Comparison of ENCODE assay signal across 8 cellular contexts in genomic region chr18:35376742-35377695, GRCh38. TPM values are rescaled to one million over a fixed set of nuclear protein-coding genes. Genes with fewer than 3 reads are reported as not detected.
DNase-seq lines count a peak whose midpoint lies in the region; ATAC-seq and TF ChIP-seq lines count a peak whose summit lies in the region.

Gene ZNF396, minus strand, starts transcription at chr18:35377337. Its CDS starts 3,045 bp downstream, at chr18:35374292.

- H2AK5ac ChIP-seq in neuronal stem cell (ENCODE audit: low read depth, low read length), result peak within 1 kb of the TSS; percentile 6

- H3K9me3 Mint-ChIP-seq in IgD-negative memory B cell, result peaks cover 0 to 2% (median 0%) of the 10 kb centered on the region in 3 donors

- peak within 1 kb of the TSS in 2 of 4 donors; percentile 56 to 77 for H3K27ac ChIP-seq in gastroesophageal sphincter
- H3K27ac ChIP-seq in neuronal stem cell (replicated peaks; ENCODE audit: low read length), result no peak within 1 kb of the TSS
- no peak within 1 kb of the TSS for H3K27ac ChIP-seq in subcutaneous abdominal adipose tissue (ENCODE audit: low read depth, low read length)

- H3K27me3 ChIP-seq in gastroesophageal sphincter, result no peaks in the 10 kb centered on the region
- H3K27me3 ChIP-seq in neuronal stem cell (ENCODE audit: control insufficient read depth in 3 of 3, insufficient read depth in 3 of 3, low read depth in 1 of 3, low read length in 3 of 3), result peaks cover 0 to 28% (median 6%) of the 10 kb centered on the region in 3 experiments
- no peaks in the 10 kb centered on the region for H3K27me3 ChIP-seq in subcutaneous abdominal adipose tissue (ENCODE audit: control insufficient read depth in 5 of 5, insufficient read depth in 4 of 5, low read length in 5 of 5)

- no peak within 1 kb of the TSS for H3K4ac ChIP-seq in neuronal stem cell (ENCODE audit: low read length)

- peak within 1 kb of the TSS; percentile 88 to 96 (median 94) for H3K4me3 Mint-ChIP-seq in IgD-negative memory B cell

- peaks cover 2% of the 10 kb centered on the region for H3K27me3 Mint-ChIP-seq in IgD-negative memory B cell

- H3K9me3 ChIP-seq in gastroesophageal sphincter (peaks cover 0 to under 1% (median 0%) of the 10 kb centered on the region in 3 donors), neuronal stem cell (replicated peaks in 1 of 2; ENCODE audit: control insufficient read depth in 2 of 2, insufficient read depth in 1 of 2, low read depth in 1 of 2, low read length in 2 of 2) (no peaks in the 10 kb centered on the region), subcutaneous abdominal adipose tissue (ENCODE audit: control insufficient read depth in 5 of 5, low read length in 5 of 5) (no peaks in the 10 kb centered on the region)

- TF ChIP-seq POLR2A in gastroesophageal sphincter (IDR thresholded peaks at IDR 0.05), result peak; percentile 9 to 36

- H4K8ac ChIP-seq in neuronal stem cell (ENCODE audit: low read depth, low read length), result peak within 1 kb of the TSS; percentile 6

- TF ChIP-seq EP300 in gastroesophageal sphincter (IDR thresholded peaks at IDR 0.05), result no peak

- peaks cover 5% of the 10 kb centered on the region for H3K36me3 Mint-ChIP-seq in IgD-negative memory B cell

- H3K9ac ChIP-seq in neuronal stem cell (ENCODE audit: low read depth, low read length, poor library complexity), result peak within 1 kb of the TSS; percentile 87
- H3K9ac ChIP-seq in subcutaneous abdominal adipose tissue (ENCODE audit: low read length in 5 of 5), result peak within 1 kb of the TSS; percentile 16 to 78 (median 74)

- H3K79me1 ChIP-seq in neuronal stem cell (ENCODE audit: low read depth, low read length), result no peaks in the 10 kb centered on the region

- 11 to 12% methylated on average over 7 to 9 of the region's 78 CpGs for WGBS in gastroesophageal sphincter (ENCODE audit: low coverage in 1 of 2), 2 donors
- no CpG with 5 or more reads among the region's 78 CpGs for WGBS in neuronal stem cell (ENCODE audit: extremely low coverage in 2 of 2, insufficient read length in 2 of 2, insufficient replicate concordance in 1 of 2), 2 donors

- H3K4me1 ChIP-seq in gastroesophageal sphincter (peaks cover 0 to 13% (median 3%) of the 10 kb centered on the region in 3 donors), neuronal stem cell (ENCODE audit: control insufficient read depth in 2 of 2, insufficient read depth in 1 of 2, low read depth in 1 of 2, low read length in 2 of 2) (peaks cover 2 to 3% of the 10 kb centered on the region in 2 donors), subcutaneous abdominal adipose tissue (ENCODE audit: control insufficient read depth in 5 of 5, insufficient read depth in 5 of 5, low read length in 5 of 5) (peaks cover 0 to 16% (median 11%) of the 10 kb centered on the region in 5 donors)

- peak within 1 kb of the TSS; percentile 89 for H3K18ac ChIP-seq in neuronal stem cell (ENCODE audit: low read length)

- peak within 1 kb of the TSS; percentile 22 for H2BK120ac ChIP-seq in neuronal stem cell (ENCODE audit: low read depth, low read length)

- peaks cover 3 to 9% (median 8%) of the 10 kb centered on the region in 3 donors for H3K4me1 Mint-ChIP-seq in IgD-negative memory B cell

- peak within 1 kb of the TSS; percentile 99 for H3K14ac ChIP-seq in neuronal stem cell (ENCODE audit: low read length)

- peak within 1 kb of the TSS; percentile 79 to 97 (median 96) for H3K27ac Mint-ChIP-seq in IgD-negative memory B cell

- H3K36me3 ChIP-seq in gastroesophageal sphincter (peaks cover 0 to 13% of the 10 kb centered on the region in 2 donors), neuronal stem cell (replicated peaks in 1 of 2; ENCODE audit: control insufficient read depth in 2 of 2, insufficient read depth in 2 of 2, low read length in 2 of 2) (no peaks in the 10 kb centered on the region), subcutaneous abdominal adipose tissue (ENCODE audit: control insufficient read depth in 5 of 5, insufficient read depth in 5 of 5, low read length in 5 of 5) (peaks cover 0 to 3% (median 0%) of the 10 kb centered on the region in 5 donors)

- DNase-seq in D341Med (ENCODE audit: low spot score), result peak; percentile 92
- DNase-seq in SHP77 (lab: John Stamatoyannopoulos, UW), result peak; percentile 62 to 87
- DNase-seq in activated gamma-delta T cell (lab: John Stamatoyannopoulos, UW), result peak; percentile 48
- peak; percentile 45 for DNase-seq in neuronal stem cell (ENCODE audit: low spot score)

- peak within 1 kb of the TSS; percentile 92 for H3K4me2 ChIP-seq in neuronal stem cell (ENCODE audit: insufficient read depth, low read length, poor library complexity, severe bottlenecking)

- H4K91ac ChIP-seq in neuronal stem cell (ENCODE audit: low read depth, low read length, poor library complexity), result no peak within 1 kb of the TSS

- no peak within 1 kb of the TSS for H2BK15ac ChIP-seq in neuronal stem cell (ENCODE audit: low read length)

- ATAC-seq in GM21526 (IDR thresholded peaks at IDR 0.05; ENCODE audit: low FRiP score, unreplicated experiment) (peak; percentile 82), gastroesophageal sphincter (peak; percentile 91)

- peak within 1 kb of the TSS; percentile 98 for H2AFZ ChIP-seq in neuronal stem cell (ENCODE audit: low read length)

- H3K4me3 ChIP-seq in gastroesophageal sphincter (peak within 1 kb of the TSS; percentile 69 to 86), neuronal stem cell (ENCODE audit: low read length in 2 of 2) (peak within 1 kb of the TSS; percentile 64 to 84), subcutaneous abdominal adipose tissue (ENCODE audit: low read depth in 1 of 5, low read length in 5 of 5) (peak within 1 kb of the TSS; percentile 80 to 93 (median 86))

- H3K23ac ChIP-seq in neuronal stem cell (ENCODE audit: low read depth, low read length, poor library complexity), result peak within 1 kb of the TSS; percentile 86

- peak in 1 of 4 experiments; percentile 5 for TF ChIP-seq CTCF in gastroesophageal sphincter (IDR thresholded peaks at IDR 0.05)

- H2BK5ac ChIP-seq in neuronal stem cell (ENCODE audit: low read length), result no peak within 1 kb of the TSS

- H2BK12ac ChIP-seq in neuronal stem cell (ENCODE audit: low read length), result no peak within 1 kb of the TSS

RNA-seq across cellular contexts. Expression of gene ZNF396, which starts in this region (rescaled TPM):
- 1.5 TPM for polyA plus RNA-seq in IgD-negative memory B cell
- total RNA-seq in gastroesophageal sphincter, result 1 to 10 TPM; 2.2 to 4.1 (median 3.1) TPM
- 1.2 TPM for polyA plus RNA-seq in neuronal stem cell (2013, experiment 1 of 2)
- polyA plus RNA-seq in neuronal stem cell (2013, experiment 2 of 2), result 1.1 TPM
